ENCODE assay signal across 2 cellular contexts in genomic region chr10:62224606-62225005, GRCh38.
A peak's percentile ranks its signal among the peaks of the same experiment; 100 is the strongest.
TF ChIP-seq lines count a peak whose summit lies in the region.

No MANE protein-coding gene starts in this region.

TF ChIP-seq in SK-N-SH treated with all-trans-retinoic acid at 6 μM for 48 hours, 23 proteins besides CTCF, POLR2A, EP300 and RAD21 (continued from another document):
- TF ChIP-seq CREB5 (CRISPR knock-in tag; IDR thresholded peaks at IDR 0.05; ENCODE audit: low read depth) (no peak), ISL1 (CRISPR knock-in tag; IDR thresholded peaks at IDR 0.05) (peak; percentile 34; the same call in 1 of the 2 replicates), GLIS3 (CRISPR knock-in tag; IDR thresholded peaks at IDR 0.05) (no peak), ZFP30 (CRISPR knock-in tag; IDR thresholded peaks at IDR 0.05) (no peak), TOX (CRISPR knock-in tag; IDR thresholded peaks at IDR 0.05; ENCODE audit: borderline replicate concordance) (no peak), PATZ1 (CRISPR knock-in tag; IDR thresholded peaks at IDR 0.05; ENCODE audit: borderline replicate concordance) (no peak)

TF ChIP-seq in HepG2, 621 proteins besides CTCF, POLR2A, EP300 and RAD21:
- TF ChIP-seq NPAS2 (CRISPR knock-in tag; IDR thresholded peaks at IDR 0.05; ENCODE audit: borderline replicate concordance) (no peak), XRCC5 (optimal IDR thresholded peaks at IDR 0.05; ENCODE audit: low read length) (no peak), ZNF10 (CRISPR knock-in tag; IDR thresholded peaks at IDR 0.05; ENCODE audit: borderline replicate concordance, low read depth) (no peak), NFRKB (IDR thresholded peaks at IDR 0.05) (no peak), TRAFD1 (CRISPR knock-in tag; IDR thresholded peaks at IDR 0.05; ENCODE audit: borderline replicate concordance) (no peak), ZNF629 (CRISPR knock-in tag; conservative IDR thresholded peaks at IDR 0.05) (no peak), ZNF24 (IDR thresholded peaks at IDR 0.05) (no peak), CBX1 (IDR thresholded peaks at IDR 0.05; ENCODE audit: low read depth) (no peak), ZBTB40 (IDR thresholded peaks at IDR 0.05) (no peak), ZBTB40 (CRISPR knock-in tag; IDR thresholded peaks at IDR 0.05) (no peak), DZIP1 (CRISPR knock-in tag; IDR thresholded peaks at IDR 0.05) (no peak)
TF ChIP-seq in HepG2: peak in this region for 0.
